19 cellular contexts compared by ENCODE assay signal in the genomic region with DNA sequence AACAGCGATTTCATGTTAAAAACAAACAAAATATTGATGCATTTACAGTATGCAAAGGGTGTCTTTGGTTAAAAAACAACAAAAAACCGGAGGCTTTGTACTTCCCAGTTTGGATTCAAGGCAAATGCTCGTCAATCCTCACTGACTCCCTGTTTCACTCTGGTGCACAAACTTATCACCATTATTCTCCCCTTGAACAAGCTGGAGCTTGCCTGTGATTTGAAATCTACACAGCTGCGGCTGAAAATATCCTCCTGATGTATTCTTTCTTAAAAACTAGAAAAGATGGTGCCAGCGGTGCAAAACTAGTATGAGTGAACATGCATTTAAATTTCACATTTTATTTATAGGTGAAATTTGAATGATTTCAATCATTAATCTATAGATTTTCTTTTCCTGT. TPM values are rescaled to one million over a fixed set of nuclear protein-coding genes. Genes with fewer than 3 reads are reported as not detected.
DNase-seq lines count a peak whose midpoint lies in the region; ATAC-seq, FAIRE-seq and TF ChIP-seq lines count a peak whose summit lies in the region.
"Had no signal": no experiment of that assay in that cellular context is flagged by ENCODE, and none has a peak within 500 bp of the region (broad histone marks: within the 10 kb centered on the region; RNA-seq: fewer than 3 reads in every experiment).

No MANE protein-coding gene starts in this region.

- peak overlapping the region; percentile 94 for H3K4me2 ChIP-seq in hepatocyte

- H3K9me2 ChIP-seq in hepatocyte (replicated peaks; ENCODE audit: insufficient read depth): no peaks in the 10 kb centered on the region

- no peaks in the 10 kb centered on the region for H3K36me3 ChIP-seq in hepatocyte (replicated peaks; ENCODE audit: insufficient read depth, low read depth)
- H3K36me3 ChIP-seq: WERI-Rb-1 had no signal

- H2AFZ ChIP-seq in hepatocyte: no peak overlapping the region

- H3K27me3 ChIP-seq in hepatocyte: no peaks in the 10 kb centered on the region

- H3K4me3 ChIP-seq in hepatocyte: no peak overlapping the region

- peak; percentile 90 for DNase-seq in DMS79 treated with DMSO at 0.1 percent for 48 hours (lab: John Stamatoyannopoulos, UW)
- DNase-seq in NCI-H748 (lab: John Stamatoyannopoulos, UW; ENCODE audit: unreplicated experiment): peak; percentile 64
- no peak for DNase-seq in hepatocyte (ENCODE audit: low spot score)
- no peak for DNase-seq in kidney glomerular epithelial cell (lab: John Stamatoyannopoulos, UW)
- DNase-seq: activated effector memory CD4-positive, alpha-beta T cell treated with Interleukin-2 at 50 U/mL for 16 hours; left colon; MV-4-11; NCI-H82; posterior cingulate gyrus; stimulated activated naive CD8-positive, alpha-beta T cell treated with anti-CD3 and anti-CD28 coated beads, Interleukin-15, amount 100 ng/mL, for 72 hours; WERI-Rb-1 had no signal

- ATAC-seq in HG02970 (IDR thresholded peaks at IDR 0.05; ENCODE audit: low FRiP score, unreplicated experiment): no peak
- ATAC-seq in HG03460 (IDR thresholded peaks at IDR 0.05; ENCODE audit: unreplicated experiment): no peak
- ATAC-seq in HG03342 (IDR thresholded peaks at IDR 0.05; ENCODE audit: unreplicated experiment): no peak
- ATAC-seq: left colon; stimulated activated naive CD8-positive, alpha-beta T cell treated with anti-CD3 and anti-CD28 coated beads, Interleukin-15, amount 100 ng/mL, for 72 hours had no signal

- peaks cover 60% of the 10 kb centered on the region for H3K79me2 ChIP-seq in hepatocyte

- FAIRE-seq in A204.1 (lab: Jason Lieb, UNC): peak; percentile 49
- FAIRE-seq: colon, D721Med, GM18507, urothelium cell line had no signal

- TF ChIP-seq CTCF in hepatocyte (IDR thresholded peaks at IDR 0.05; ENCODE audit: poor library complexity): no peak

- H3K27ac ChIP-seq in hepatocyte: no peak overlapping the region
- H3K27ac ChIP-seq: WERI-Rb-1 had no signal

- peaks cover 14% of the 10 kb centered on the region for H3K4me1 ChIP-seq in hepatocyte (ENCODE audit: insufficient read depth)

- WGBS in hepatocyte (ENCODE audit: low lambda C conversion rate, missing lambda C conversion rate): 73% methylated on average over 5 of the region's 5 CpGs

- no peaks in the 10 kb centered on the region for H3K9me3 ChIP-seq in hepatocyte (ENCODE audit: low read depth)

- H4K20me1 ChIP-seq in hepatocyte (ENCODE audit: insufficient read depth, poor library complexity, severe bottlenecking): no peaks in the 10 kb centered on the region

RNA-seq across cellular contexts. Expression of a gene that starts 3.3 kb away (rescaled TPM):
- 81.8 and 85.2 TPM in 2 replicates for total RNA-seq in hepatocyte
- polyA plus RNA-seq in hepatocyte: 90.2 and 104 TPM in 2 replicates

RNA-seq across cellular contexts. Expression of a gene that starts 57.9 kb away (rescaled TPM):
- 3.9 and 4.1 TPM in 2 replicates for total RNA-seq in hepatocyte
- 0.83 and 1.1 TPM in 2 replicates for polyA plus RNA-seq in hepatocyte

Comparison
In these comparisons a context has a peak if more than half of its experiments do, and no peak if none do; other contexts are left out.
1. DNase-seq: peak in DMS79 treated with DMSO at 0.1 percent for 48 hours (single experiment) and NCI-H748 (single experiment); none in hepatocyte (single experiment) and kidney glomerular epithelial cell (single experiment).